Comparison of ENCODE assay signal across 8 cellular contexts in genomic region chr14:61025239-61026223, GRCh38. TPM values are rescaled to one million over a fixed set of nuclear protein-coding genes. Genes with fewer than 3 reads are reported as not detected.
DNase-seq lines count a peak whose midpoint lies in the region; ATAC-seq and TF ChIP-seq lines count a peak whose summit lies in the region.

No MANE protein-coding gene starts in this region.

- no peak overlapping the region for H3K4me3 ChIP-seq in brain microvascular endothelial cell (ENCODE audit: low read depth, low read length)
- H3K4me3 ChIP-seq in spleen, result no peak overlapping the region

- H3K9me3 ChIP-seq in T-helper 17 cell (ENCODE audit: control insufficient read depth, low read length, poor library complexity, severe bottlenecking) (no peaks in the 10 kb centered on the region), spleen (no peaks in the 10 kb centered on the region)

- peak; percentile 44 for DNase-seq in COLO668 (lab: John Stamatoyannopoulos, UW; ENCODE audit: unreplicated experiment)
- DNase-seq in NCI-H1694 treated with DMSO at 0.1 percent for 48 hours (lab: John Stamatoyannopoulos, UW), result peak; percentile 83
- DNase-seq in T-helper 17 cell, result peak in 1 of 3 donors; percentile 24
- DNase-seq in brain microvascular endothelial cell, result peak; percentile 81
- DNase-seq in immature natural killer cell, result peak; percentile 36 to 50 (median 48)
- peak; percentile 70 for DNase-seq in spleen

- 57 to 65% (median 60%) methylated on average over 7 of the region's 7 CpGs for WGBS in spleen, 5 donors

- ATAC-seq in GM21723 (IDR thresholded peaks at IDR 0.05; ENCODE audit: unreplicated experiment) (peak; percentile 73), T-helper 17 cell (peak; percentile 61), GM18870 (IDR thresholded peaks at IDR 0.05; ENCODE audit: unreplicated experiment) (no peak)

- TF ChIP-seq CTCF in brain microvascular endothelial cell (IDR thresholded peaks at IDR 0.05; ENCODE audit: low read depth, low read length, missing control alignments), result peak; percentile 88
- TF ChIP-seq CTCF in spleen (IDR thresholded peaks at IDR 0.05 in 8 of 11, conservative IDR thresholded peaks at IDR 0.05 in 3 of 11), result peak in 10 of 11 experiments; percentile 43 to 87 (median 76)

- TF ChIP-seq POLR2A in spleen (IDR thresholded peaks at IDR 0.05), result no peak

- no peaks in the 10 kb centered on the region for H3K36me3 Mint-ChIP-seq in T-helper 17 cell (ENCODE audit: low read depth)
- peaks cover 0 to 3% (median 0%) of the 10 kb centered on the region in 3 donors for H3K36me3 Mint-ChIP-seq in immature natural killer cell

- H3K4me1 ChIP-seq in spleen, result no peaks in the 10 kb centered on the region

- H3K27ac Mint-ChIP-seq in T-helper 17 cell (no peak overlapping the region), immature natural killer cell (no peak overlapping the region)

- H3K27me3 ChIP-seq in brain microvascular endothelial cell (replicated peaks) (no peaks in the 10 kb centered on the region), spleen (replicated peaks in 1 of 7) (no peaks in the 10 kb centered on the region)

- H3K27ac ChIP-seq in brain microvascular endothelial cell, result peak overlapping the region; percentile 76
- no peak overlapping the region for H3K27ac ChIP-seq in spleen

- no peaks in the 10 kb centered on the region for H3K27me3 Mint-ChIP-seq in T-helper 17 cell
- peaks cover 0 to under 1% (median 0%) of the 10 kb centered on the region in 3 donors for H3K27me3 Mint-ChIP-seq in immature natural killer cell (ENCODE audit: low read depth in 3 of 3)

- intact Hi-C loops in spleen (cut with DNase I; ENCODE audit: low total_unique reads), result loop anchor here (2.0 to 10.0 kb wide), 2 partner anchors 229 to 401 kb away; no protein-coding TSS in a partner anchor

- peaks cover 4% of the 10 kb centered on the region for H3K4me1 Mint-ChIP-seq in T-helper 17 cell
- no peaks in the 10 kb centered on the region for H3K4me1 Mint-ChIP-seq in immature natural killer cell

- H3K9me3 Mint-ChIP-seq in immature natural killer cell, result no peaks in the 10 kb centered on the region

- no peak overlapping the region for H3K4me3 Mint-ChIP-seq in T-helper 17 cell
- no peak overlapping the region for H3K4me3 Mint-ChIP-seq in immature natural killer cell

- H3K36me3 ChIP-seq in brain microvascular endothelial cell (replicated peaks), result no peaks in the 10 kb centered on the region
- no peaks in the 10 kb centered on the region for H3K36me3 ChIP-seq in spleen

- in situ Hi-C loops in brain microvascular endothelial cell (cut with HindIII; ENCODE audit: low pct_ligation_motif_present, low sequenced_read_pairs), result loop anchor here (25.0 kb wide), 1 partner anchor 388 kb away; the partner anchor contains the start of gene SIX1

RNA-seq across cellular contexts. Expression of gene SLC38A6, which starts 44.5 kb away (rescaled TPM):
- total RNA-seq in T-helper 17 cell (10 to 100 TPM; 10.4 to 15.8 TPM), spleen (10 to 100 TPM; 14.0 to 34.2 (median 18.5) TPM)
- polyA plus RNA-seq in immature natural killer cell (1 to 10 TPM; 2.7 to 3.9 (median 2.7) TPM), spleen (10 to 100 TPM in 2 of 3 donors, 1 to 10 TPM in 1; 9.5 to 14.0 (median 10.9) TPM)

RNA-seq across cellular contexts. Expression of gene TRMT5, which starts 44.7 kb away (rescaled TPM):
- 1 to 10 TPM; 2.8 to 3.6 TPM for total RNA-seq in T-helper 17 cell
- 1 to 10 TPM in 1 of 3 donors, under 1 TPM in 2; 0.48 to 2.5 (median 0.90) TPM for polyA plus RNA-seq in immature natural killer cell
- 10 to 100 TPM in 3 of 7 donors, 1 to 10 TPM in 4; 5.2 to 11.4 (median 8.6) TPM for total RNA-seq in spleen
- polyA plus RNA-seq in spleen, result 1 to 10 TPM; 3.3 to 5.1 (median 3.5) TPM
